In the genomic region with DNA sequence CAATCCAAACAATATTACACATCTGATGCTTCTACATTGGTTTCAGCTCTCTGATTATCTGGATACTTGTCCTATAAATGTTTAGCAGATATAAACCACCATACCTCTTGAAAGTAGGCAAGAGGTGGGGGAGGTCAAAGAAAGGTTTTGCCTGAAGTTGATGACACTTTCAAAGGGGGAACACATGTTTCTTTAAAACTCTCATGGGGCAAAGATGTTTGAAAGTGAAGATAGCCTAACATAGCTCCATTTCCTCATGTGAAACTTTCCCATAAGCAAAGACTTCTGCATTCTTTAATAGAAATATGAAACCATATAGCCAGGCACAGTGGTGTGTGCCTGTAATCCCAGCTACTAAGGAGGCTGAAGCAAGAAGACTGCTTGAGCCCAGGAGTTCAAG, we compare ENCODE assay signal across 19 cellular contexts.
DNase-seq lines count a peak whose midpoint lies in the region; ATAC-seq, FAIRE-seq and TF ChIP-seq lines count a peak whose summit lies in the region.
"Had no signal": no experiment of that assay in that cellular context is flagged by ENCODE, and none has a peak within 500 bp of the region (broad histone marks: within the 10 kb centered on the region; RNA-seq: fewer than 3 reads in every experiment).

No MANE protein-coding gene starts in this region.

- H3K9me3 Mint-ChIP-seq in activated T-helper 2 cell treated with anti-CD3 and anti-CD28 coated beads, Interferon-gamma antibody, Interleukin-2, Interleukin-4, amounts not matched to agents 10 μg/mL and 5 μg/mL and 100 μg/mL, durations not matched to agents 14 hours and 24 hours and 36 hours = no peaks in the 10 kb centered on the region
- H3K9me3 Mint-ChIP-seq: activated B cell treated with CpG ODN at 0.5 μM for 24 hours had no signal

- FAIRE-seq in GM12878 (lab: Jason Lieb, UNC) (no peak), urothelium cell line (lab: Jason Lieb, UNC) (no peak)
- FAIRE-seq: K562, kidney had no signal

- H3K36me3 Mint-ChIP-seq in activated T-helper 2 cell treated with anti-CD3 and anti-CD28 coated beads, Interferon-gamma antibody, Interleukin-2, Interleukin-4, amounts not matched to agents 10 μg/mL and 5 μg/mL and 100 μg/mL, durations not matched to agents 14 hours and 24 hours and 36 hours (ENCODE audit: low read depth) = no peaks in the 10 kb centered on the region

- H3K36me3 ChIP-seq in GM12878 (ENCODE audit: control insufficient read depth in 2 of 2, insufficient read depth in 2 of 2, low read length in 1 of 2) (no peaks in the 10 kb centered on the region), MG63 (no peaks in the 10 kb centered on the region)
- H3K36me3 ChIP-seq: transverse colon had no signal

- no peak overlapping the region for H3K27ac ChIP-seq in GM12878 (ENCODE audit: control insufficient read depth, insufficient read depth)
- H3K27ac ChIP-seq: hepatocyte, transverse colon had no signal

- TF ChIP-seq CTCF in GM12878 (IDR thresholded peaks at IDR 0.05 in 2 of 3, conservative IDR thresholded peaks at IDR 0.05 in 1 of 3; ENCODE audit: control insufficient read depth in 2 of 3, extremely low read depth in 1 of 3, insufficient read depth in 1 of 3, low read depth in 3 of 3, low read length in 3 of 3) = no peak

- no peak overlapping the region for H3K9ac ChIP-seq in GM12878 (ENCODE audit: control insufficient read depth, insufficient read depth, low read length)

- no peak overlapping the region for H3K4me3 ChIP-seq in GM12878
- H3K4me3 ChIP-seq in MG63 = no peak overlapping the region
- H3K4me3 ChIP-seq: hepatocyte, K562, transverse colon had no signal

- no peaks in the 10 kb centered on the region for H3K79me2 ChIP-seq in GM12878 (ENCODE audit: control insufficient read depth, insufficient read depth, low read length)
- H3K79me2 ChIP-seq: hepatocyte had no signal

- H4K20me1 ChIP-seq in GM12878 (ENCODE audit: control insufficient read depth, insufficient read depth) = no peaks in the 10 kb centered on the region

- intact Hi-C loops in GM12878 (cut with micrococcal nuclease; ENCODE audit: unreplicated experiment) = no loop called here
- intact Hi-C loops in activated T-helper 2 cell treated with anti-CD3 and anti-CD28 coated beads, Interferon-gamma antibody, Interleukin-2, Interleukin-4, amounts not matched to agents 10 μg/mL and 5 μg/mL and 100 μg/mL, durations not matched to agents 14 hours and 24 hours and 36 hours (cut with micrococcal nuclease) = no loop called here

- peaks cover 1% of the 10 kb centered on the region; the same call in 2 of the 3 replicates for H3K9me3 ChIP-seq in GM12878 (replicated peaks; ENCODE audit: control insufficient read depth, insufficient read depth, low read length)
- H3K9me3 ChIP-seq in MG63 = no peaks in the 10 kb centered on the region
- H3K9me3 ChIP-seq: transverse colon had no signal

- no peaks in the 10 kb centered on the region for H3K4me1 Mint-ChIP-seq in activated T-helper 2 cell treated with anti-CD3 and anti-CD28 coated beads, Interferon-gamma antibody, Interleukin-2, Interleukin-4, amounts not matched to agents 10 μg/mL and 5 μg/mL and 100 μg/mL, durations not matched to agents 14 hours and 24 hours and 36 hours (ENCODE audit: low read depth)
- H3K4me1 Mint-ChIP-seq: activated B cell treated with CpG ODN at 0.5 μM for 24 hours, B cell, T-helper 17 cell had no signal

- CTCF ChIA-PET in GM12878 (lab: Yijun Ruan, JAX) = interaction anchor here (1.3 kb wide), 2 partner anchors 9 to 32 kb away, joined by 3 to 6 read pairs; no protein-coding TSS in a partner anchor

- SMC1A ChIA-PET in GM12878 (lab: Charles Lee; ENCODE audit: uncharacterized antibody, unreplicated experiment) = interaction anchor here (0.5 to 1.6 kb wide), 8 partner anchors 9 to 82 kb away, joined by 3 to 20 read pairs (median 4); no protein-coding TSS in a partner anchor

- ATAC-seq in GM18861 (IDR thresholded peaks at IDR 0.05; ENCODE audit: unreplicated experiment) = peak; percentile 75
- peak; percentile 84 for ATAC-seq in GM21447 (IDR thresholded peaks at IDR 0.05; ENCODE audit: unreplicated experiment)
- peak; percentile 59 for ATAC-seq in HG03103 (IDR thresholded peaks at IDR 0.05; ENCODE audit: low read depth, unreplicated experiment)
- ATAC-seq in GM12878 = peak; percentile 74
- ATAC-seq: K562, Right ventricle myocardium inferior, T-helper 17 cell had no signal

- no peak overlapping the region for H3K27ac Mint-ChIP-seq in activated T-helper 2 cell treated with anti-CD3 and anti-CD28 coated beads, Interferon-gamma antibody, Interleukin-2, Interleukin-4, amounts not matched to agents 10 μg/mL and 5 μg/mL and 100 μg/mL, durations not matched to agents 14 hours and 24 hours and 36 hours
- H3K27ac Mint-ChIP-seq: activated B cell treated with CpG ODN at 0.5 μM for 24 hours, B cell, T-helper 17 cell had no signal

- POLR2A ChIA-PET in GM12878 (lab: Charles Lee) = interaction anchor here (1.5 kb wide), 1 partner anchor 9 kb away, joined by 6 read pairs; no protein-coding TSS in a partner anchor

- no peak overlapping the region for H3K4me3 Mint-ChIP-seq in activated T-helper 2 cell treated with anti-CD3 and anti-CD28 coated beads, Interferon-gamma antibody, Interleukin-2, Interleukin-4, amounts not matched to agents 10 μg/mL and 5 μg/mL and 100 μg/mL, durations not matched to agents 14 hours and 24 hours and 36 hours (ENCODE audit: low read depth)
- H3K4me3 Mint-ChIP-seq: activated B cell treated with CpG ODN at 0.5 μM for 24 hours, B cell, T-helper 17 cell had no signal

- BruUV-seq in GM12878 (replicated peaks; lab: Mats Ljungman, UMichigan) = no TSS peak

- no peak for TF ChIP-seq RAD21 in GM12878 (IDR thresholded peaks at IDR 0.05; ENCODE audit: insufficient read depth, low read depth, low read length)

- DNase-seq in GM12878 (ENCODE audit: low read depth, low spot score) (peak; percentile 60), urothelium cell line (ENCODE audit: low spot score) (no peak), COR-L47 (lab: John Stamatoyannopoulos, UW) (no peak), MG63 (no peak)
- no peak for DNase-seq in activated T-helper 2 cell treated with anti-CD3 and anti-CD28 coated beads, Interferon-gamma antibody, Interleukin-2, Interleukin-4, amounts not matched to agents 10 μg/mL and 5 μg/mL and 100 μg/mL, durations not matched to agents 14 hours and 24 hours and 36 hours (ENCODE audit: low spot score)
- DNase-seq: activated B cell treated with CpG ODN at 0.5 μM for 24 hours, activated gamma-delta T cell treated with Interleukin-2 at 50 U/mL for 16 hours, GF-D8, kidney, NCI-H345, T-helper 17 cell, transverse colon had no signal

- no peaks in the 10 kb centered on the region for H3K4me1 ChIP-seq in GM12878 (ENCODE audit: control insufficient read depth, insufficient read depth, low read length)
- H3K4me1 ChIP-seq: transverse colon had no signal

- TF ChIP-seq POLR2A in GM12878 (IDR thresholded peaks at IDR 0.05; ENCODE audit: low read depth, low read length) = no peak

- RAD21 ChIA-PET in GM12878 (lab: Charles Lee; ENCODE audit: unreplicated experiment) = interaction anchor here (0.7 to 1.7 kb wide), 3 partner anchors 9 to 82 kb away, joined by 3 to 12 read pairs (median 3); no protein-coding TSS in a partner anchor

- H2AFZ ChIP-seq in GM12878 (ENCODE audit: control insufficient read depth, low read depth, low read length) = peak overlapping the region; percentile 15
- H2AFZ ChIP-seq: hepatocyte had no signal

- H3K27me3 Mint-ChIP-seq in activated T-helper 2 cell treated with anti-CD3 and anti-CD28 coated beads, Interferon-gamma antibody, Interleukin-2, Interleukin-4, amounts not matched to agents 10 μg/mL and 5 μg/mL and 100 μg/mL, durations not matched to agents 14 hours and 24 hours and 36 hours (ENCODE audit: low read depth) = no peaks in the 10 kb centered on the region

- no peak for TF ChIP-seq EP300 in GM12878 (IDR thresholded peaks at IDR 0.05; ENCODE audit: borderline replicate concordance in 1 of 2, control insufficient read depth in 1 of 2, low read depth in 2 of 2, low read length in 2 of 2)

- in situ Hi-C loops in GM12878 (cut with MboI) = no loop called here

- no peak overlapping the region for H3K4me2 ChIP-seq in GM12878 (ENCODE audit: control insufficient read depth, insufficient read depth)
- H3K4me2 ChIP-seq: hepatocyte had no signal

- H3K27me3 ChIP-seq in GM12878 (replicated peaks in 1 of 2; ENCODE audit: control insufficient read depth in 2 of 2, insufficient read depth in 2 of 2, low read length in 1 of 2) (no peaks in the 10 kb centered on the region), MG63 (peaks cover 4% of the 10 kb centered on the region; the same call in 1 of the 2 replicates)
- H3K27me3 ChIP-seq: hepatocyte, transverse colon had no signal

TF ChIP-seq in GM12878, 131 proteins besides CTCF, POLR2A, EP300 and RAD21 (continues in another document):
- TF ChIP-seq NFIC (IDR thresholded peaks at IDR 0.05; ENCODE audit: low read depth, low read length) = no peak
- no peak for TF ChIP-seq MXI1 (IDR thresholded peaks at IDR 0.05; ENCODE audit: low read depth, low read length)
